18 cellular contexts compared by ENCODE assay signal in genomic region chr9:121876658-121877271, GRCh38.
DNase-seq lines count a peak whose midpoint lies in the region; ATAC-seq and TF ChIP-seq lines count a peak whose summit lies in the region.
"Had no signal": no experiment of that assay in that cellular context is flagged by ENCODE, and none has a peak within 500 bp of the region (broad histone marks: within the 10 kb centered on the region; RNA-seq: fewer than 3 reads in every experiment).

No MANE protein-coding gene starts in this region.

- H3K4me1 ChIP-seq in upper lobe of right lung: no peaks in the 10 kb centered on the region
- H3K4me1 ChIP-seq: SJCRH30, tibial nerve had no signal

- H3K36me3 ChIP-seq in brain microvascular endothelial cell (replicated peaks) (no peaks in the 10 kb centered on the region), upper lobe of right lung (no peaks in the 10 kb centered on the region)
- H3K36me3 ChIP-seq: SJCRH30, tibial nerve had no signal

- no peak for DNase-seq in activated naive CD8-positive, alpha-beta T cell treated with anti-CD3 and anti-CD28 coated beads, Interleukin-2, amount 50 U/mL, for 24 hours
- DNase-seq in activated naive CD8-positive, alpha-beta T cell treated with anti-CD3 and anti-CD28 coated beads for 36 hours: no peak
- DNase-seq in brain microvascular endothelial cell (peak; percentile 82), left ventricle myocardium superior (peak; percentile 66), upper lobe of right lung (no peak), mesothelial cell of epicardium (ENCODE audit: low spot score in 2 of 2, unreplicated experiment in 2 of 2) (no peak)
- no peak for DNase-seq in activated CD8-positive, alpha-beta memory T cell treated with anti-CD3 and anti-CD28 coated beads, Interleukin-2, amount 50 U/mL, for 48 hours
- DNase-seq: activated CD8-positive, alpha-beta memory T cell treated with anti-CD3 and anti-CD28 coated beads, Interleukin-2, amount 50 U/mL, for 4 hours; anterior cingulate cortex; DMS 273 treated with DMSO at 0.1 percent for 48 hours; H7; SJCRH30 had no signal

- intact Hi-C loops in left ventricle myocardium superior (cut with micrococcal nuclease): no loop called here
- intact Hi-C loops in upper lobe of right lung (cut with DNase I): no loop called here

- H3K27me3 Mint-ChIP-seq in activated naive CD8-positive, alpha-beta T cell treated with anti-CD3 and anti-CD28 coated beads, Interleukin-2, amount 50 U/mL, for 24 hours: no peaks in the 10 kb centered on the region
- H3K27me3 Mint-ChIP-seq in activated naive CD8-positive, alpha-beta T cell treated with anti-CD3 and anti-CD28 coated beads for 36 hours: no peaks in the 10 kb centered on the region
- H3K27me3 Mint-ChIP-seq in mesothelial cell of epicardium (ENCODE audit: low read depth): peaks cover 2% of the 10 kb centered on the region

- ATAC-seq in activated naive CD8-positive, alpha-beta T cell treated with anti-CD3 and anti-CD28 coated beads, Interleukin-2, amount 50 U/mL, for 24 hours: peak; percentile 20
- ATAC-seq in left ventricle myocardium superior: peak; percentile 92
- peak; percentile 14 for ATAC-seq in upper lobe of right lung
- ATAC-seq in GM21528 (IDR thresholded peaks at IDR 0.05; ENCODE audit: low FRiP score, unreplicated experiment): no peak
- ATAC-seq: GM12878 had no signal

- no peak overlapping the region for H3K27ac Mint-ChIP-seq in activated naive CD8-positive, alpha-beta T cell treated with anti-CD3 and anti-CD28 coated beads, Interleukin-2, amount 50 U/mL, for 24 hours
- no peak overlapping the region for H3K27ac Mint-ChIP-seq in activated naive CD8-positive, alpha-beta T cell treated with anti-CD3 and anti-CD28 coated beads for 36 hours
- H3K27ac Mint-ChIP-seq in mesothelial cell of epicardium: no peak overlapping the region

- TF ChIP-seq CTCF in brain microvascular endothelial cell (IDR thresholded peaks at IDR 0.05; ENCODE audit: low read depth, low read length, missing control alignments): no peak
- no peak for TF ChIP-seq CTCF in upper lobe of right lung (IDR thresholded peaks at IDR 0.05)
- no peak for TF ChIP-seq CTCF in mesothelial cell of epicardium (IDR thresholded peaks at IDR 0.05; ENCODE audit: unreplicated experiment)

- H3K4me3 Mint-ChIP-seq in activated naive CD8-positive, alpha-beta T cell treated with anti-CD3 and anti-CD28 coated beads, Interleukin-2, amount 50 U/mL, for 24 hours: no peak overlapping the region
- H3K4me3 Mint-ChIP-seq in activated naive CD8-positive, alpha-beta T cell treated with anti-CD3 and anti-CD28 coated beads for 36 hours: no peak overlapping the region
- no peak overlapping the region for H3K4me3 Mint-ChIP-seq in mesothelial cell of epicardium

- no peaks in the 10 kb centered on the region for H3K9me3 Mint-ChIP-seq in activated naive CD8-positive, alpha-beta T cell treated with anti-CD3 and anti-CD28 coated beads, Interleukin-2, amount 50 U/mL, for 24 hours
- H3K9me3 Mint-ChIP-seq in activated naive CD8-positive, alpha-beta T cell treated with anti-CD3 and anti-CD28 coated beads for 36 hours: no peaks in the 10 kb centered on the region
- H3K9me3 Mint-ChIP-seq in mesothelial cell of epicardium: no peaks in the 10 kb centered on the region

- no peaks in the 10 kb centered on the region for H3K4me1 Mint-ChIP-seq in activated naive CD8-positive, alpha-beta T cell treated with anti-CD3 and anti-CD28 coated beads, Interleukin-2, amount 50 U/mL, for 24 hours
- no peaks in the 10 kb centered on the region for H3K4me1 Mint-ChIP-seq in activated naive CD8-positive, alpha-beta T cell treated with anti-CD3 and anti-CD28 coated beads for 36 hours
- no peaks in the 10 kb centered on the region for H3K4me1 Mint-ChIP-seq in mesothelial cell of epicardium

- H3K9me3 ChIP-seq in upper lobe of right lung: no peaks in the 10 kb centered on the region
- H3K9me3 ChIP-seq: SJCRH30, tibial nerve had no signal

- H3K36me3 Mint-ChIP-seq in activated naive CD8-positive, alpha-beta T cell treated with anti-CD3 and anti-CD28 coated beads, Interleukin-2, amount 50 U/mL, for 24 hours (ENCODE audit: low read depth): no peaks in the 10 kb centered on the region
- H3K36me3 Mint-ChIP-seq in activated naive CD8-positive, alpha-beta T cell treated with anti-CD3 and anti-CD28 coated beads for 36 hours: no peaks in the 10 kb centered on the region
- H3K36me3 Mint-ChIP-seq in mesothelial cell of epicardium: no peaks in the 10 kb centered on the region

- H3K27me3 ChIP-seq in brain microvascular endothelial cell (replicated peaks) (no peaks in the 10 kb centered on the region), upper lobe of right lung (no peaks in the 10 kb centered on the region)
- H3K27me3 ChIP-seq: SJCRH30, tibial nerve had no signal

- in situ Hi-C loops in brain microvascular endothelial cell (cut with HindIII; ENCODE audit: low pct_ligation_motif_present, low sequenced_read_pairs): no loop called here

- H3K27ac ChIP-seq in brain microvascular endothelial cell (no peak overlapping the region), upper lobe of right lung (no peak overlapping the region)
- H3K27ac ChIP-seq: 22Rv1, SJCRH30, skin epidermis, tibial nerve, VCaP had no signal

- no peak overlapping the region for H3K4me3 ChIP-seq in brain microvascular endothelial cell (ENCODE audit: low read depth, low read length)
- H3K4me3 ChIP-seq in upper lobe of right lung: no peak overlapping the region
- H3K4me3 ChIP-seq: GM12878, SJCRH30, skin epidermis, tibial nerve had no signal

Comparison
In these comparisons a context has a peak if more than half of its experiments do, and no peak if none do; other contexts are left out.
1. DNase-seq: peak in brain microvascular endothelial cell (single experiment) and left ventricle myocardium superior (single experiment); none in activated naive CD8-positive, alpha-beta T cell treated with anti-CD3 and anti-CD28 coated beads, Interleukin-2, amount 50 U/mL, for 24 hours (single experiment), activated naive CD8-positive, alpha-beta T cell treated with anti-CD3 and anti-CD28 coated beads for 36 hours (single experiment), upper lobe of right lung (single experiment), mesothelial cell of epicardium (0 of 2) and activated CD8-positive, alpha-beta memory T cell treated with anti-CD3 and anti-CD28 coated beads, Interleukin-2, amount 50 U/mL, for 48 hours (single experiment).